17 cellular contexts compared by ENCODE assay signal in the genomic region with DNA sequence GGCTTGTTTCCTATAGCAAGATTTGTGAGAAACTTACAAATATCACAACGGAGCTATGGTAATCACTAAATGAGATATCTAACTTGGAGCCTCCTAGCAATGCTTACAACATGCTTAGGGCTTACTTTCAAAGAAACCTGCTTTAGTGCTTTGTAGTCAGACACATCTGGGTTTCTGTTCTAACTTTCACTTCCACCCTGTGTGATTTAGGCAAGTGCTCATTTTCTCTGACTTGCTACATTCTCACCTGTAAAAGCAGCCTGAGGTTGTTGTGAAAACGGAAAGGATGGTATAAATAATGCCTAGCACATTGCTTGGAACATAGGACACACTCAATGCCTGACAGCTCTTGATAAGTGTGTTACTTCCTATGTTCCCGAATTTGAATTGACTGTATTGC. TPM values are rescaled to one million over a fixed set of nuclear protein-coding genes. Genes with fewer than 3 reads are reported as not detected.
A peak's percentile ranks its signal among the peaks of the same experiment; 100 is the strongest.
DNase-seq lines count a peak whose midpoint lies in the region; ATAC-seq, FAIRE-seq and TF ChIP-seq lines count a peak whose summit lies in the region.
"Had no signal": no experiment of that assay in that cellular context is flagged by ENCODE, and none has a peak within 500 bp of the region (broad histone marks: within the 10 kb centered on the region; RNA-seq: fewer than 3 reads in every experiment).

No MANE protein-coding gene starts in this region.

- H3K9ac ChIP-seq in neural progenitor cell: no peak overlapping the region

- peaks cover 3% of the 10 kb centered on the region for H3K36me3 Mint-ChIP-seq in neural progenitor cell
- H3K36me3 Mint-ChIP-seq: CD4-positive, CD25-positive, alpha-beta regulatory T cell had no signal

- no peaks in the 10 kb centered on the region for H3K36me3 ChIP-seq in neural progenitor cell
- H3K36me3 ChIP-seq in gastroesophageal sphincter: no peaks in the 10 kb centered on the region
- H3K36me3 ChIP-seq: thoracic aorta had no signal

- TF ChIP-seq EP300 in gastroesophageal sphincter (IDR thresholded peaks at IDR 0.05): no peak

- no peaks in the 10 kb centered on the region for H3K79me2 ChIP-seq in neural progenitor cell (ENCODE audit: low read depth)

- 18 to 24% methylated on average over 3 of the region's 3 CpGs for WGBS in gastroesophageal sphincter (ENCODE audit: low coverage in 1 of 2), 2 donors

- no peaks in the 10 kb centered on the region for H3K27me3 Mint-ChIP-seq in neural progenitor cell (ENCODE audit: insufficient read depth, low read depth)
- H3K27me3 Mint-ChIP-seq: CD4-positive, CD25-positive, alpha-beta regulatory T cell; T-helper 17 cell had no signal

- H3K4me1 Mint-ChIP-seq in neural progenitor cell: peaks cover 5% of the 10 kb centered on the region
- H3K4me1 Mint-ChIP-seq: CD4-positive, CD25-positive, alpha-beta regulatory T cell; T-helper 17 cell had no signal

- H3K27me3 ChIP-seq in neural progenitor cell (no peaks in the 10 kb centered on the region), gastroesophageal sphincter (no peaks in the 10 kb centered on the region)

- no peak overlapping the region for H3K4me3 ChIP-seq in neural progenitor cell
- H3K4me3 ChIP-seq in gastroesophageal sphincter: no peak overlapping the region
- H3K4me3 ChIP-seq: thoracic aorta had no signal

- H3K27ac ChIP-seq in neural progenitor cell (no peak overlapping the region), gastroesophageal sphincter (no peak overlapping the region)
- H3K27ac ChIP-seq: thoracic aorta had no signal

- ATAC-seq in GM19023 (IDR thresholded peaks at IDR 0.05; ENCODE audit: unreplicated experiment) (peak; percentile 87), HG02571 (IDR thresholded peaks at IDR 0.05; ENCODE audit: unreplicated experiment) (peak; percentile 61), HG03354 (IDR thresholded peaks at IDR 0.05; ENCODE audit: poor library complexity, severe bottlenecking, unreplicated experiment) (peak; percentile 71), gastroesophageal sphincter (no peak)
- ATAC-seq: T-helper 17 cell had no signal

- no peak for FAIRE-seq in urothelium cell line (lab: Jason Lieb, UNC)

- TF ChIP-seq POLR2A in gastroesophageal sphincter (IDR thresholded peaks at IDR 0.05): no peak

- no peaks in the 10 kb centered on the region for H4K20me1 ChIP-seq in neural progenitor cell (ENCODE audit: low read depth)

- TF ChIP-seq CTCF in neural progenitor cell (IDR thresholded peaks at IDR 0.05) (no peak), gastroesophageal sphincter (IDR thresholded peaks at IDR 0.05) (no peak)

- H3K4me1 ChIP-seq in neural progenitor cell (no peaks in the 10 kb centered on the region), gastroesophageal sphincter (no peaks in the 10 kb centered on the region)

- H3F3A ChIP-seq in neural progenitor cell (ENCODE audit: low read depth): no peaks in the 10 kb centered on the region

- H3K9me3 Mint-ChIP-seq in neural progenitor cell: peaks cover 4% of the 10 kb centered on the region

- H3K9me3 ChIP-seq in neural progenitor cell (ENCODE audit: low read depth) (no peaks in the 10 kb centered on the region), gastroesophageal sphincter (no peaks in the 10 kb centered on the region)
- H3K9me3 ChIP-seq: thoracic aorta had no signal

- H3K27ac Mint-ChIP-seq in neural progenitor cell: no peak overlapping the region
- H3K27ac Mint-ChIP-seq: CD4-positive, CD25-positive, alpha-beta regulatory T cell; T-helper 17 cell had no signal

- DNase-seq in neural progenitor cell (ENCODE audit: low spot score) (no peak), medulla oblongata (ENCODE audit: extremely low spot score) (no peak), urothelium cell line (ENCODE audit: low spot score) (no peak)
- DNase-seq: activated CD4-positive, alpha-beta T cell treated with anti-CD3 and anti-CD28 coated beads, Interleukin-2, amount 50 U/mL, for 48 hours; activated effector memory CD4-positive, alpha-beta T cell treated with Interleukin-2 at 50 U/mL for 16 hours; CD4-positive, CD25-positive, alpha-beta regulatory T cell; IMR-90; mammary epithelial cell; T-helper 17 cell had no signal

- no peak overlapping the region for H3K4me3 Mint-ChIP-seq in neural progenitor cell
- H3K4me3 Mint-ChIP-seq: CD4-positive, CD25-positive, alpha-beta regulatory T cell; T-helper 17 cell had no signal

- no peak overlapping the region for H3K4me2 ChIP-seq in neural progenitor cell

- peak overlapping the region; percentile 28 for H2AFZ ChIP-seq in neural progenitor cell (replicated peaks)

RNA-seq across cellular contexts. Expression of a gene that starts 45.6 kb away (rescaled TPM):
- total RNA-seq in neural progenitor cell (ENCODE audit: low replicate concordance) (2.7 and 3.4 TPM in 2 replicates), gastroesophageal sphincter (1 to 10 TPM; 1.5 to 2.8 (median 1.7) TPM)
- total RNA-seq: CD4-positive, CD25-positive, alpha-beta regulatory T cell; dermis microvascular lymphatic vessel endothelial cell; G401; RPMI7951; T-helper 17 cell had no signal
